In the genomic region with DNA sequence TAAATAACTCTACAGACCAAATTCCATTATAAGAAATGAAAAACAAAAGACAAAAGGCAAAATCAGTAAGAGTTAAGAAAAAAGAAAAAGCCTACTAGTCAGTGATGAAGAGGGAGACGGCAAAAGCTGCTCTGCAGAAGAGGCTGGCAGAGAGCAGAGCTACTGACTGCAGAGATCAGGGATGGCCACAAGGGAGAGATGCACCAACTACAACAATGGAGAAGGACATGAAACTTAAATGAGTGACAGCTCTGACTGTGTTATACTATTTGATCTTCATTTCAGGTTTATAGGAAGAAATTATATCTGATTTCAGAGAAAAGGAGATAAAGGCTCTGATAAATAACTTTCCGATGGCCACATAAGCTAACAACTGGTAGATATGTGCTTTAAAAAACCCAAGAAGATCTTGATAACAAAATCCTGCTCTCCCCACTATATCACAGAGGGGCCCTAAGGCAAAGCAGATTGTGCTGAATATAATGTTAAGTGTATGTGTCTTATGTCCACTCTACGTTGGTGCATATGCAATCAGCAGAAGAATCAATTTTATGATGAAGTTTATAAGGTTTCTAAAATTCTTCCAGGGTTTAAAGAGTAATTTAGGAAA, we compare ENCODE assay signal across 8 cellular contexts. TPM values are rescaled to one million over a fixed set of nuclear protein-coding genes. Genes with fewer than 3 reads are reported as not detected.
DNase-seq lines count a peak whose midpoint lies in the region; ATAC-seq and TF ChIP-seq lines count a peak whose summit lies in the region.

No MANE protein-coding gene starts in this region.

- TF ChIP-seq CTCF in upper lobe of right lung (IDR thresholded peaks at IDR 0.05) = peak; percentile 20

- intact Hi-C loops in upper lobe of right lung (cut with DNase I) = no loop called here

- peaks cover 0 to 6% (median 3%) of the 10 kb centered on the region in 3 donors for H3K4me1 Mint-ChIP-seq in T-cell

- H3K4me3 ChIP-seq in upper lobe of right lung = no peak overlapping the region

- H3K4me1 ChIP-seq in upper lobe of right lung = no peaks in the 10 kb centered on the region

- no peaks in the 10 kb centered on the region for H3K9me3 ChIP-seq in upper lobe of right lung

- no peak overlapping the region for H3K4me3 Mint-ChIP-seq in T-cell

- H3K27ac Mint-ChIP-seq in T-cell = peak overlapping the region in 1 of 2 donors; percentile 41

- ATAC-seq in HG02623 (IDR thresholded peaks at IDR 0.05; ENCODE audit: unreplicated experiment) (peak; percentile 71), T-cell (replicated peaks in 1 of 4) (peak; percentile 66 to 89 (median 68)), upper lobe of right lung (peak; percentile 49), GM19324 (IDR thresholded peaks at IDR 0.05; ENCODE audit: low FRiP score, unreplicated experiment) (no peak)

- peaks cover 90% of the 10 kb centered on the region for H3K36me3 ChIP-seq in upper lobe of right lung

- H3K27me3 ChIP-seq in upper lobe of right lung = no peaks in the 10 kb centered on the region

- DNase-seq in GM03348 (ENCODE audit: low spot score) = peak; percentile 26
- DNase-seq in T-cell = peak in 13 of 34 experiments; percentile 0 to 19 (median 6)
- DNase-seq in glomerular visceral epithelial cell (ENCODE audit: extremely low spot score) = peak; percentile 7
- DNase-seq in upper lobe of right lung = no peak
- no peak for DNase-seq in stimulated activated CD4-positive, alpha-beta T cell treated with anti-CD3 and anti-CD28 coated beads, Interleukin-4, amount 100 ng/mL, for 4 hours
- no peak for DNase-seq in NK-92 (lab: John Stamatoyannopoulos, UW; ENCODE audit: unreplicated experiment)

- CTCF ChIA-PET in T-cell (lab: Charles Lee) = interaction anchor here (0.8 to 1.7 kb wide), 6 partner anchors 17 to 132 kb away, joined by 3 to 17 read pairs (median 6); no protein-coding TSS in a partner anchor

- peaks cover 32% of the 10 kb centered on the region for H3K36me3 Mint-ChIP-seq in T-cell

- POLR2A ChIA-PET in T-cell (lab: Charles Lee) = interaction anchor here in 1 of 2 donors (0.6 kb wide), 1 partner anchor 134 kb away, joined by 3 read pairs; no protein-coding TSS in a partner anchor

- H3K9me3 Mint-ChIP-seq in T-cell = no peaks in the 10 kb centered on the region

- H3K27me3 Mint-ChIP-seq in T-cell = no peaks in the 10 kb centered on the region

- H3K27ac ChIP-seq in upper lobe of right lung = no peak overlapping the region

RNA-seq across cellular contexts. Expression of gene COX18, which starts 58.4 kb away (rescaled TPM):
- total RNA-seq in T-cell = 10 to 100 TPM; 11.5 to 18.3 (median 15.2) TPM
- total RNA-seq in upper lobe of right lung = 13.2 TPM

Comparison
In these comparisons a context has a peak if more than half of its experiments do, and no peak if none do; other contexts are left out.
1. DNase-seq: peak in GM03348 (single experiment) and glomerular visceral epithelial cell (single experiment); none in upper lobe of right lung (single experiment), stimulated activated CD4-positive, alpha-beta T cell treated with anti-CD3 and anti-CD28 coated beads, Interleukin-4, amount 100 ng/mL, for 4 hours (0 of 2) and NK-92 (single experiment).